Comparison of ENCODE assay signal across 19 cellular contexts in the genomic region with DNA sequence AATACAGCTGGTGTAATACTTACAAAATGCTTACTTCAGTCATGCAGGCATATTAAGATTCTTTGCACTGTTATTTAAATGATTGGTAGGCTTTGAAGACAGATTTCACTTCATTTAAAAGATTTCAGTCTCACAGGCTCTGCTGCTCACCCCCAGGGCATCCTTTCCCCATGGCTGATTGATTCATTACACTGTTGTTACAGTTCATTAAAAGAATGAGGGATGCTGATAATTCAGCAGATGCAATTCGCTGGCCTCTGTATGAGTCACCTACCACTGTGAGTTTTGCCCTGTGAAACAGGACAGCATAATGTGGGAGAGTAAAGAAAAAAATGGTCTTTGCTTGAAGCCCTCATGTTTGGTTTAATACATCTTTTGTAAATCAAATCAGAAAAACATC.
DNase-seq lines count a peak whose midpoint lies in the region; ATAC-seq, FAIRE-seq and TF ChIP-seq lines count a peak whose summit lies in the region.
"Had no signal": no experiment of that assay in that cellular context is flagged by ENCODE, and none has a peak within 500 bp of the region (broad histone marks: within the 10 kb centered on the region; RNA-seq: fewer than 3 reads in every experiment).

No MANE protein-coding gene starts in this region.

- no peak overlapping the region for H3K4ac ChIP-seq in mesendoderm (ENCODE audit: low read depth, low read length)

- H3K4me1 ChIP-seq in mesendoderm (ENCODE audit: control insufficient read depth, low read depth, low read length) = no peaks in the 10 kb centered on the region
- H3K4me1 ChIP-seq: left lung, vagina had no signal

- H3K27me3 ChIP-seq in mesendoderm (ENCODE audit: insufficient read depth, low read length, poor library complexity) = no peaks in the 10 kb centered on the region
- H3K27me3 ChIP-seq: left lung, vagina had no signal

- no peak overlapping the region for H2BK5ac ChIP-seq in mesendoderm (ENCODE audit: low read length)

- H4K5ac ChIP-seq in mesendoderm (ENCODE audit: low read length) = no peak overlapping the region

- no peak for TF ChIP-seq CTCF in astrocyte of the spinal cord (IDR thresholded peaks at IDR 0.05; ENCODE audit: low read depth, low read length)

- no peak overlapping the region for H4K8ac ChIP-seq in mesendoderm (ENCODE audit: low read depth, low read length)

- H3K56ac ChIP-seq in mesendoderm (ENCODE audit: low read length) = no peak overlapping the region

- no peak overlapping the region for H3K4me2 ChIP-seq in mesendoderm (ENCODE audit: low read length)

- TF ChIP-seq POLR2A in H54 (IDR thresholded peaks at IDR 0.05; ENCODE audit: low read depth, low read length) = no peak

- no peak overlapping the region for H3K27ac ChIP-seq in mesendoderm (ENCODE audit: low read depth, low read length)
- H3K27ac ChIP-seq: left lung, vagina had no signal

- H3K4me3 ChIP-seq in astrocyte of the spinal cord (ENCODE audit: low read depth, low read length) (no peak overlapping the region), mesendoderm (ENCODE audit: low read length) (no peak overlapping the region)
- H3K4me3 ChIP-seq: left lung, vagina had no signal

- H3K9ac ChIP-seq in mesendoderm (ENCODE audit: low read length) = no peak overlapping the region

- H2BK15ac ChIP-seq in mesendoderm (replicated peaks; ENCODE audit: low read depth) = no peak overlapping the region

- H3K79me1 ChIP-seq in mesendoderm (ENCODE audit: low read length) = no peaks in the 10 kb centered on the region

- H3K36me3 ChIP-seq in mesendoderm (ENCODE audit: control insufficient read depth, insufficient read depth, low read length) = no peaks in the 10 kb centered on the region
- H3K36me3 ChIP-seq: left lung, vagina had no signal

- H3K79me2 ChIP-seq in mesendoderm (ENCODE audit: control insufficient read depth, insufficient read depth, low read length) = no peaks in the 10 kb centered on the region

- ATAC-seq in HG03196 (IDR thresholded peaks at IDR 0.05; ENCODE audit: unreplicated experiment) = no peak
- ATAC-seq in esophagus mucosa = no peak
- ATAC-seq: activated T-cell treated with anti-CD3 and anti-CD28 coated beads, Interleukin-2, amount 50 U/mL, for 72 hours; CD8-positive, alpha-beta T cell; effector memory CD8-positive, alpha-beta T cell; left lung; Panc1 had no signal

- in situ Hi-C loops in astrocyte of the spinal cord (cut with HindIII; ENCODE audit: low sequenced_read_pairs) = no loop called here

- no peak overlapping the region for H2BK120ac ChIP-seq in mesendoderm (ENCODE audit: low read depth, low read length)

- no peak overlapping the region for H3K18ac ChIP-seq in mesendoderm (ENCODE audit: low read length)

- FAIRE-seq in H54 (lab: Jason Lieb, UNC) = peak; percentile 96

- no CpG with 5 or more reads among the region's 1 CpG for WGBS in mesendoderm (ENCODE audit: extremely low coverage, insufficient coverage, low lambda C conversion rate)

- no peak overlapping the region for H2AK5ac ChIP-seq in mesendoderm (ENCODE audit: low read length)

- no peak overlapping the region for H3K23ac ChIP-seq in mesendoderm (ENCODE audit: low read length)

- DNase-seq in H54 (ENCODE audit: insufficient read length, low spot score) = peak; percentile 6
- DNase-seq in NCI-H226 = peak; percentile 79
- DNase-seq in astrocyte of the spinal cord (ENCODE audit: low read depth, low spot score) = peak; percentile 0
- peak; percentile 30 for DNase-seq in mesendoderm
- DNase-seq in NCI-H2029 (lab: John Stamatoyannopoulos, UW) = no peak
- DNase-seq in putamen (ENCODE audit: low spot score) = no peak
- DNase-seq: activated CD4-positive, alpha-beta memory T cell treated with anti-CD3 and anti-CD28 coated beads, Interleukin-2, amount 10 ng/mL, durations not matched to agents 7 days and 5 days; activated T-cell treated with anti-CD3 and anti-CD28 coated beads, Interleukin-2, amount 50 U/mL, for 72 hours; CD8-positive, alpha-beta T cell; effector memory CD8-positive, alpha-beta T cell; HFFc6; left lung; NCI-H82; stimulated activated CD4-positive, alpha-beta T cell treated with anti-CD3 and anti-CD28 coated beads, Interleukin-2, amount 100 ng/mL, for 48 hours; SW 1271 had no signal

Comparison
In these comparisons a context has a peak if more than half of its experiments do, and no peak if none do; other contexts are left out.
1. DNase-seq: peak in H54 (single experiment), NCI-H226 (single experiment), astrocyte of the spinal cord (single experiment) and mesendoderm (single experiment); none in NCI-H2029 (single experiment) and putamen (single experiment).